Comparison of ENCODE assay signal across 2 cellular contexts in genomic region chr15:65638107-65638506, GRCh38.
TF ChIP-seq lines count a peak whose summit lies in the region.

No MANE protein-coding gene starts in this region.

TF ChIP-seq in GM23338, 12 proteins besides CTCF, POLR2A, EP300 and RAD21:
- no peak for TF ChIP-seq ZNF331 (CRISPR knock-in tag; IDR thresholded peaks at IDR 0.05; ENCODE audit: low read depth)
- TF ChIP-seq REST (IDR thresholded peaks at IDR 0.05; ENCODE audit: unreplicated experiment): no peak
- no peak for TF ChIP-seq EZH2 (IDR thresholded peaks at IDR 0.05; ENCODE audit: low read depth, unreplicated experiment)
- no peak for TF ChIP-seq ZNF114 (CRISPR knock-in tag; IDR thresholded peaks at IDR 0.05)
- no peak for TF ChIP-seq ZNF462 (CRISPR knock-in tag; IDR thresholded peaks at IDR 0.05)
- no peak for TF ChIP-seq NANOG (IDR thresholded peaks at IDR 0.05; ENCODE audit: borderline replicate concordance)
- TF ChIP-seq, protein P1, sequence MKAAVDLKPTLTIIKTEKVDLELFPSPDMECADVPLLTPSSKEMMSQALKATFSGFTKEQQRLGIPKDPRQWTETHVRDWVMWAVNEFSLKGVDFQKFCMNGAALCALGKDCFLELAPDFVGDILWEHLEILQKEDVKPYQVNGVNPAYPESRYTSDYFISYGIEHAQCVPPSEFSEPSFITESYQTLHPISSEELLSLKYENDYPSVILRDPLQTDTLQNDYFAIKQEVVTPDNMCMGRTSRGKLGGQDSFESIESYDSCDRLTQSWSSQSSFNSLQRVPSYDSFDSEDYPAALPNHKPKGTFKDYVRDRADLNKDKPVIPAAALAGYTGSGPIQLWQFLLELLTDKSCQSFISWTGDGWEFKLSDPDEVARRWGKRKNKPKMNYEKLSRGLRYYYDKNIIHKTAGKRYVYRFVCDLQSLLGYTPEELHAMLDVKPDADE (IDR thresholded peaks at IDR 0.05): no peak
- no peak for TF ChIP-seq STAT1 (IDR thresholded peaks at IDR 0.05; ENCODE audit: unreplicated experiment)
- TF ChIP-seq JUNB (IDR thresholded peaks at IDR 0.05; ENCODE audit: unreplicated experiment): no peak
- no peak for TF ChIP-seq CREB1 (CRISPR knock-in tag; IDR thresholded peaks at IDR 0.05; ENCODE audit: low read depth)
- TF ChIP-seq EZH2phosphoT487 (IDR thresholded peaks at IDR 0.05; ENCODE audit: unreplicated experiment): no peak
- TF ChIP-seq POLR2AphosphoS5 (IDR thresholded peaks at IDR 0.05; ENCODE audit: low read depth): no peak

TF ChIP-seq in H1, 55 proteins besides CTCF, POLR2A, EP300 and RAD21:
- TF ChIP-seq KDM4A (IDR thresholded peaks at IDR 0.05; ENCODE audit: low read depth, low read length, severe bottlenecking) (no peak), YY1 (IDR thresholded peaks at IDR 0.05; ENCODE audit: low read depth, low read length) (no peak), FOSL1 (IDR thresholded peaks at IDR 0.05; ENCODE audit: insufficient read depth, low read depth, low read length) (no peak), TCF12 (IDR thresholded peaks at IDR 0.05; ENCODE audit: low read depth, low read length) (no peak), TAF1 (IDR thresholded peaks at IDR 0.05; ENCODE audit: low read depth, low read length) (no peak), BCL11A (IDR thresholded peaks at IDR 0.05; ENCODE audit: low read depth in 2 of 2, low read length in 2 of 2) (no peak), SP2 (IDR thresholded peaks at IDR 0.05; ENCODE audit: low read length) (no peak), SAP30 (IDR thresholded peaks at IDR 0.05; ENCODE audit: insufficient read depth, insufficient replicate concordance, low read length) (no peak), SUZ12 (IDR thresholded peaks at IDR 0.05; ENCODE audit: low read length) (no peak), SRF (IDR thresholded peaks at IDR 0.05; ENCODE audit: low read depth, low read length) (no peak), SP4 (IDR thresholded peaks at IDR 0.05; ENCODE audit: low read length) (no peak), TAF7 (optimal IDR thresholded peaks at IDR 0.05; ENCODE audit: borderline replicate concordance, low read depth, low read length) (no peak), RNF2 (IDR thresholded peaks at IDR 0.05; ENCODE audit: borderline replicate concordance, low read depth, low read length, missing control alignments, poor library complexity, severe bottlenecking) (no peak), CEBPB (IDR thresholded peaks at IDR 0.05; ENCODE audit: low read depth, low read length) (no peak), GTF2F1 (IDR thresholded peaks at IDR 0.05; ENCODE audit: borderline replicate concordance, low read depth, low read length) (no peak), SIX5 (IDR thresholded peaks at IDR 0.05; ENCODE audit: low read depth, low read length) (no peak), RBBP5 (IDR thresholded peaks at IDR 0.05; ENCODE audit: borderline replicate concordance, low read depth, low read length) (no peak)
- TF ChIP-seq, protein P2, sequence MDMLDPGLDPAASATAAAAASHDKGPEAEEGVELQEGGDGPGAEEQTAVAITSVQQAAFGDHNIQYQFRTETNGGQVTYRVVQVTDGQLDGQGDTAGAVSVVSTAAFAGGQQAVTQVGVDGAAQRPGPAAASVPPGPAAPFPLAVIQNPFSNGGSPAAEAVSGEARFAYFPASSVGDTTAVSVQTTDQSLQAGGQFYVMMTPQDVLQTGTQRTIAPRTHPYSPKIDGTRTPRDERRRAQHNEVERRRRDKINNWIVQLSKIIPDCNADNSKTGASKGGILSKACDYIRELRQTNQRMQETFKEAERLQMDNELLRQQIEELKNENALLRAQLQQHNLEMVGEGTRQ (IDR thresholded peaks at IDR 0.05; ENCODE audit: low read length): no peak
TF ChIP-seq in H1: peak in this region for 0.
